Comparison of ENCODE assay signal across 11 cellular contexts in the genomic region with DNA sequence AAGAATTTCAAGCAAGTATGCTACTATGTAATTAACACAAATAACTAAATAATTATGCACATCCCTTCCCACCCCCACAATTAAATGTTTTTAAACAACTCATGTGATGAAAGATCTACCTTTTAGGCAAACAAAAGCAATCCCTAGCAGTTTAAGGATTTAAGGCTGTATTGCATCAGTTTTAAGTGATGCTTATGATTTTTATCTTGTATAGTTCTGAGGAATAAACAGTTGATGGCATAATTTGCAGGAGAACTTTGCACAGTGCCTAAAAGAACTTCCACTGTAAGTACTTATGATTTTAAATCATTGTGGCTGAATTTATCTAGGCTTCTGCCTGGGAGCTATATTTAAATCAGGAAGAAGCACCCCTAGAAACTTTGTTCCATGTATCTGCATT.
A peak's percentile ranks its signal among the peaks of the same experiment; 100 is the strongest.
DNase-seq lines count a peak whose midpoint lies in the region; ATAC-seq and TF ChIP-seq lines count a peak whose summit lies in the region.
"Had no signal": no experiment of that assay in that cellular context is flagged by ENCODE, and none has a peak within 500 bp of the region (broad histone marks: within the 10 kb centered on the region; RNA-seq: fewer than 3 reads in every experiment).

No MANE protein-coding gene starts in this region.

- no peaks in the 10 kb centered on the region for H3K36me3 ChIP-seq in HUES6 (ENCODE audit: control insufficient read depth, insufficient read depth, low read length)
- H3K36me3 ChIP-seq in ascending aorta, result no peaks in the 10 kb centered on the region
- no peaks in the 10 kb centered on the region for H3K36me3 ChIP-seq in iPS-20b (ENCODE audit: insufficient read depth, low read depth, low read length)
- no peaks in the 10 kb centered on the region for H3K36me3 ChIP-seq in spleen

- DNase-seq in ascending aorta (ENCODE audit: low spot score in 2 of 2) (no peak), spleen (no peak), hippocampal formation (lab: John Stamatoyannopoulos, UW) (no peak), NCI-H510A treated with DMSO at 0.1 percent for 48 hours (lab: John Stamatoyannopoulos, UW) (no peak), sciatic nerve (ENCODE audit: low spot score) (no peak), DMS 273 treated with DMSO at 0.1 percent for 48 hours (lab: John Stamatoyannopoulos, UW) (no peak)
- DNase-seq: activated CD4-positive, alpha-beta T cell treated with anti-CD3 and anti-CD28 coated beads, Interleukin-2, amount 50 U/mL, for 1 hour; NCI-H1436 had no signal

- H3K4me3 ChIP-seq in HUES6 (ENCODE audit: low read depth, low read length) (peak overlapping the region; percentile 70), ascending aorta (peak overlapping the region; percentile 71 to 98), iPS-20b (ENCODE audit: low read length) (peak overlapping the region; percentile 88), spleen (peak overlapping the region in 2 of 8 donors; percentile 67 to 76)

- peaks cover 29% of the 10 kb centered on the region for H3K4me1 ChIP-seq in HUES6 (ENCODE audit: control insufficient read depth, insufficient read depth, low read length)
- H3K4me1 ChIP-seq in ascending aorta, result peaks cover 0 to 7% of the 10 kb centered on the region in 2 donors
- H3K4me1 ChIP-seq in iPS-20b (ENCODE audit: insufficient read depth, low read length), result peaks cover 32% of the 10 kb centered on the region; the same call in 1 of the 2 replicates
- peaks cover 0 to 46% (median 20%) of the 10 kb centered on the region in 6 donors for H3K4me1 ChIP-seq in spleen
- H3K4me1 ChIP-seq: parathyroid adenoma had no signal

- TF ChIP-seq CTCF in ascending aorta (IDR thresholded peaks at IDR 0.05) (no peak), spleen (IDR thresholded peaks at IDR 0.05 in 8 of 11, conservative IDR thresholded peaks at IDR 0.05 in 3 of 11) (no peak)

- ATAC-seq in sciatic nerve, result no peak

- no peaks in the 10 kb centered on the region for H3K9me3 ChIP-seq in HUES6 (ENCODE audit: control insufficient read depth, insufficient read depth, low read depth, low read length)
- no peaks in the 10 kb centered on the region for H3K9me3 ChIP-seq in ascending aorta
- H3K9me3 ChIP-seq in iPS-20b (ENCODE audit: insufficient read depth, low read depth, low read length), result no peaks in the 10 kb centered on the region
- no peaks in the 10 kb centered on the region for H3K9me3 ChIP-seq in spleen

- no peak for TF ChIP-seq POLR2A in spleen (IDR thresholded peaks at IDR 0.05)

- H3K27ac ChIP-seq in HUES6 (ENCODE audit: low read depth, low read length) (no peak overlapping the region), ascending aorta (peak overlapping the region; percentile 93 to 94), iPS-20b (ENCODE audit: low read length) (no peak overlapping the region), spleen (peak overlapping the region in 5 of 8 donors; percentile 45 to 84 (median 78))
- H3K27ac ChIP-seq: parathyroid adenoma had no signal

- peaks cover 29% of the 10 kb centered on the region for H3K27me3 ChIP-seq in HUES6 (ENCODE audit: control insufficient read depth, insufficient read depth, low read length)
- no peaks in the 10 kb centered on the region for H3K27me3 ChIP-seq in ascending aorta
- H3K27me3 ChIP-seq in iPS-20b (ENCODE audit: insufficient read depth, low read length), result peaks cover 38% of the 10 kb centered on the region
- peaks cover 0 to 56% (median 11%) of the 10 kb centered on the region in 7 donors for H3K27me3 ChIP-seq in spleen (replicated peaks in 1 of 7)

- intact Hi-C loops in ascending aorta (cut with DNase I), result loop anchor here (2.0 to 5.0 kb wide), 3 partner anchors 21 to 333 kb away; no protein-coding TSS in a partner anchor
- intact Hi-C loops in spleen (cut with DNase I; ENCODE audit: low total_unique reads), result no loop called here
- intact Hi-C loops in sciatic nerve (cut with DNase I), result no loop called here

- H3K9ac ChIP-seq in HUES6 (ENCODE audit: low read length) (no peak overlapping the region), iPS-20b (ENCODE audit: low read depth, low read length) (peak overlapping the region; percentile 87; the same call in 1 of the 2 replicates)
- H3K9ac ChIP-seq: parathyroid adenoma had no signal

Comparison
In these comparisons a context has a peak if more than half of its experiments do, and no peak if none do; other contexts are left out.
1. H3K27ac ChIP-seq: peak in ascending aorta (2 of 2) and spleen (5 of 8); none in HUES6 (single experiment) and iPS-20b (single experiment).